8 cellular contexts compared by ENCODE assay signal in genomic region chr1:116763787-116764465, GRCh38. TPM values are rescaled to one million over a fixed set of nuclear protein-coding genes. Genes with fewer than 3 reads are reported as not detected.
DNase-seq lines count a peak whose midpoint lies in the region; ATAC-seq, FAIRE-seq and TF ChIP-seq lines count a peak whose summit lies in the region.

No MANE protein-coding gene starts in this region.

- H3K27me3 ChIP-seq in endothelial cell of umbilical vein (ENCODE audit: control insufficient read depth in 2 of 2, insufficient read depth in 2 of 2, low read length in 2 of 2) (no peaks in the 10 kb centered on the region), dorsolateral prefrontal cortex (no peaks in the 10 kb centered on the region)

- ATAC-seq in GM19395 (IDR thresholded peaks at IDR 0.05; ENCODE audit: unreplicated experiment): no peak

- CTCF ChIA-PET in endothelial cell of umbilical vein (lab: Charles Lee): interaction anchor here (0.7 to 2.7 kb wide), 19 partner anchors 9 to 365 kb away, joined by 3 to 14 read pairs (median 4); partner anchors contain the start of genes CD2 and TTF2

- DNase-seq in ACHN (peak; percentile 47), UCSD-AML1 (lab: John Stamatoyannopoulos, UW; ENCODE audit: unreplicated experiment) (peak; percentile 34), endothelial cell of umbilical vein (ENCODE audit: low read depth, low spot score) (peak; percentile 5), NCI-H1048 (lab: John Stamatoyannopoulos, UW) (no peak), dorsolateral prefrontal cortex (no peak)

- no peaks in the 10 kb centered on the region for H3K79me2 ChIP-seq in endothelial cell of umbilical vein (ENCODE audit: control insufficient read depth, insufficient read depth, low read length)

- FAIRE-seq in endothelial cell of umbilical vein (lab: Jason Lieb, UNC): no peak

- POLR2A ChIA-PET in endothelial cell of umbilical vein (lab: Charles Lee): no interaction called here

- H3K9me3 ChIP-seq in endothelial cell of umbilical vein (replicated peaks; ENCODE audit: control insufficient read depth, insufficient read depth, low read length): no peaks in the 10 kb centered on the region

- no peak for TF ChIP-seq POLR2A in endothelial cell of umbilical vein (IDR thresholded peaks at IDR 0.05; ENCODE audit: low read depth, low read length)

- no TSS peak for BruUV-seq in endothelial cell of umbilical vein (replicated peaks; lab: Mats Ljungman, UMichigan)

- no peak overlapping the region for H3K4me2 ChIP-seq in endothelial cell of umbilical vein (ENCODE audit: insufficient read depth, low read length)

- H3K9ac ChIP-seq in endothelial cell of umbilical vein (replicated peaks; ENCODE audit: extremely low read depth, insufficient read depth, low read length): no peak overlapping the region

- in situ Hi-C loops in ACHN (cut with HindIII; ENCODE audit: low pct_ligation_motif_present, low pct_unique_long_range_greater_than_20kb, low sequenced_read_pairs): no loop called here

- no peak overlapping the region for H3K4me3 ChIP-seq in GM12875 (ENCODE audit: low read depth, low read length)
- H3K4me3 ChIP-seq in endothelial cell of umbilical vein (replicated peaks in 1 of 3; ENCODE audit: insufficient read depth in 1 of 3, low read depth in 1 of 3, low read length in 3 of 3): no peak overlapping the region
- H3K4me3 ChIP-seq in skin epidermis: no peak overlapping the region
- no peak overlapping the region for H3K4me3 ChIP-seq in dorsolateral prefrontal cortex

- H4K20me1 ChIP-seq in endothelial cell of umbilical vein (replicated peaks; ENCODE audit: control insufficient read depth, extremely low read depth, insufficient read depth, low read length): no peaks in the 10 kb centered on the region

- H2AFZ ChIP-seq in endothelial cell of umbilical vein (ENCODE audit: low read depth, low read length): no peak overlapping the region

- intact Hi-C loops in endothelial cell of umbilical vein (cut with micrococcal nuclease) (loop anchor here (1.0 kb wide), 1 partner anchor 291 kb away; no protein-coding TSS in a partner anchor), dorsolateral prefrontal cortex (cut with DNase I) (no loop called here)

- no peak overlapping the region for H3K27ac ChIP-seq in endothelial cell of umbilical vein (ENCODE audit: insufficient read depth, low read depth, low read length)
- peak overlapping the region in 12 of 21 experiments; percentile 8 to 92 (median 49) for H3K27ac ChIP-seq in skin epidermis
- H3K27ac ChIP-seq in dorsolateral prefrontal cortex: no peak overlapping the region

- dilution Hi-C loops in endothelial cell of umbilical vein (cut with MboI; ENCODE audit: extremely low pct_ligation_motif_present, low sequenced_read_pairs): no loop called here

- no peaks in the 10 kb centered on the region for H3K36me3 ChIP-seq in endothelial cell of umbilical vein (ENCODE audit: control insufficient read depth in 2 of 2, extremely low read depth in 1 of 2, insufficient read depth in 2 of 2, low read length in 2 of 2)

- TF ChIP-seq CTCF in GM12875 (IDR thresholded peaks at IDR 0.05; ENCODE audit: borderline replicate concordance, insufficient read depth, low read depth, low read length) (peak; percentile 39; the same call in 1 of the 2 replicates), endothelial cell of umbilical vein (IDR thresholded peaks at IDR 0.05; ENCODE audit: extremely low read depth in 1 of 2, insufficient read depth in 1 of 2, low read depth in 1 of 2, low read length in 2 of 2) (peak; percentile 30 to 50), dorsolateral prefrontal cortex (IDR thresholded peaks at IDR 0.05 in 54 of 56, conservative IDR thresholded peaks at IDR 0.05 in 2 of 56; ENCODE audit: low read depth in 1 of 56, partially characterized antibody in 56 of 56) (peak in 27 of 56 donors; percentile 12 to 39 (median 24))

- H3K9me1 ChIP-seq in endothelial cell of umbilical vein (replicated peaks; ENCODE audit: control insufficient read depth, extremely low read depth, insufficient read depth, low read length): no peaks in the 10 kb centered on the region

- no peaks in the 10 kb centered on the region for H3K4me1 ChIP-seq in endothelial cell of umbilical vein (ENCODE audit: control insufficient read depth, extremely low read depth, insufficient read depth, low read length)

TF ChIP-seq in endothelial cell of umbilical vein, 7 proteins besides CTCF, POLR2A, EP300 and RAD21:
- no peak for TF ChIP-seq POLR2AphosphoS5 (IDR thresholded peaks at IDR 0.05; ENCODE audit: insufficient read depth, low read depth, low read length)
- no peak for TF ChIP-seq FOS (IDR thresholded peaks at IDR 0.05; ENCODE audit: borderline replicate concordance, insufficient read depth, low read length)

RNA-seq across cellular contexts. Expression of gene CD2, which starts 9.7 kb away (rescaled TPM):
- total RNA-seq in endothelial cell of umbilical vein (not detected in 2 replicates), dorsolateral prefrontal cortex (1 to 10 TPM in 8 of 120 experiments, under 1 TPM in 23, not detected in 89; 0.26 to 2.6 (median 0.51) TPM)
- polyA plus RNA-seq in endothelial cell of umbilical vein: not detected in 2 replicates
- not detected in 2 replicates for polyA plus RNA-seq in endothelial cell of umbilical vein (2011; cell fraction: cytosol; rRNA removed)
- polyA plus RNA-seq in endothelial cell of umbilical vein (2011; cell fraction: nucleus; rRNA removed): not detected in 2 replicates
- not detected in 2 replicates for polyA plus RNA-seq in endothelial cell of umbilical vein (2012)
- polyA minus RNA-seq in endothelial cell of umbilical vein: not detected in 2 replicates
- not detected for polyA minus RNA-seq in endothelial cell of umbilical vein (2011; cell fraction: cytosol; rRNA and poly(A)+ RNA removed)
- not detected in 2 replicates for polyA minus RNA-seq in endothelial cell of umbilical vein (2011; cell fraction: nucleus; rRNA and poly(A)+ RNA removed)

Comparison
In these comparisons a context has a peak if more than half of its experiments do, and no peak if none do; other contexts are left out.
1. DNase-seq: peak in ACHN (single experiment), UCSD-AML1 (single experiment) and endothelial cell of umbilical vein (single experiment); none in NCI-H1048 (single experiment) and dorsolateral prefrontal cortex (0 of 10).
2. H3K27ac ChIP-seq: peak in skin epidermis (12 of 21); none in endothelial cell of umbilical vein (single experiment) and dorsolateral prefrontal cortex (0 of 59).